10 cellular contexts compared by ENCODE assay signal in genomic region chr19:2087621-2088100, GRCh38. TPM values are rescaled to one million over a fixed set of nuclear protein-coding genes. Genes with fewer than 3 reads are reported as not detected.
DNase-seq lines count a peak whose midpoint lies in the region; ATAC-seq and TF ChIP-seq lines count a peak whose summit lies in the region.
"Had no signal": no experiment of that assay in that cellular context is flagged by ENCODE, and none has a peak within 500 bp of the region (broad histone marks: within the 10 kb centered on the region; RNA-seq: fewer than 3 reads in every experiment).

No MANE protein-coding gene starts in this region.

- H3K4me3 Mint-ChIP-seq in CD4-positive, alpha-beta memory T cell, result peak overlapping the region; percentile 48 to 86 (median 78)
- peak overlapping the region; percentile 72 for H3K4me3 Mint-ChIP-seq in T-helper 1 cell treated with Interleukin-12 subunit alpha and Interleukin-12 subunit beta and Interleukin-4 antibody, amounts not matched to agents 30 μg/mL and 1 μg/mL, for 36 hours
- H3K4me3 Mint-ChIP-seq: nephron had no signal

- intact Hi-C loops in CD4-positive, alpha-beta memory T cell (cut with micrococcal nuclease), result no loop called here

- peaks cover 45 to 73% (median 59%) of the 10 kb centered on the region in 4 donors for H3K4me1 Mint-ChIP-seq in CD4-positive, alpha-beta memory T cell
- peaks cover 56% of the 10 kb centered on the region for H3K4me1 Mint-ChIP-seq in T-helper 1 cell treated with Interleukin-12 subunit alpha and Interleukin-12 subunit beta and Interleukin-4 antibody, amounts not matched to agents 30 μg/mL and 1 μg/mL, for 36 hours (ENCODE audit: low read depth)

- H3K27ac ChIP-seq in CD4-positive, alpha-beta memory T cell (ENCODE audit: low read depth, low read length), result peak overlapping the region; percentile 54
- peak overlapping the region; percentile 69 to 81 for H3K27ac ChIP-seq in liver (ENCODE audit: low read depth in 1 of 2, low read length in 2 of 2)

- H3K9me3 ChIP-seq in CD4-positive, alpha-beta memory T cell (ENCODE audit: control insufficient read depth in 1 of 2, low read length in 2 of 2), result no peaks in the 10 kb centered on the region
- no peaks in the 10 kb centered on the region for H3K9me3 ChIP-seq in liver (ENCODE audit: control insufficient read depth in 4 of 4, low read length in 3 of 4)

- H3K9ac ChIP-seq in liver (ENCODE audit: low read depth in 1 of 2, low read length in 2 of 2), result no peak overlapping the region

- peak; percentile 47 for TF ChIP-seq POLR2A in GM19099 (IDR thresholded peaks at IDR 0.05; ENCODE audit: extremely low read depth, insufficient read length, low read depth)

- CTCF ChIA-PET in CD4-positive, alpha-beta memory T cell (lab: Charles Lee; ENCODE audit: partially characterized antibody), result interaction anchor here (1.4 to 2.2 kb wide), 3 partner anchors 10 to 68 kb away, joined by 4 to 8 read pairs (median 5); no protein-coding TSS in a partner anchor

- no peaks in the 10 kb centered on the region for H3K27me3 ChIP-seq in CD4-positive, alpha-beta memory T cell (ENCODE audit: insufficient read depth, low read length)
- no peaks in the 10 kb centered on the region for H3K27me3 ChIP-seq in liver (ENCODE audit: control insufficient read depth in 4 of 4, insufficient read depth in 4 of 4, low read length in 3 of 4)

- DNase-seq in CD4-positive, alpha-beta memory T cell, result peak in 4 of 5 donors; percentile 42 to 53 (median 50)
- DNase-seq in DMS53 (lab: John Stamatoyannopoulos, UW) (no peak), omental fat pad (ENCODE audit: low spot score) (no peak), SHP77 (lab: John Stamatoyannopoulos, UW) (no peak), NCI-H345 (lab: John Stamatoyannopoulos, UW) (no peak)
- DNase-seq: T1000 had no signal

- peaks cover 0 to 4% (median 0%) of the 10 kb centered on the region in 8 donors for H3K9me3 Mint-ChIP-seq in CD4-positive, alpha-beta memory T cell
- H3K9me3 Mint-ChIP-seq in T-helper 1 cell treated with Interleukin-12 subunit alpha and Interleukin-12 subunit beta and Interleukin-4 antibody, amounts not matched to agents 30 μg/mL and 1 μg/mL, for 36 hours, result no peaks in the 10 kb centered on the region
- H3K9me3 Mint-ChIP-seq: nephron had no signal

- peak overlapping the region in 1 of 2 donors; percentile 31 for H3K4me3 ChIP-seq in CD4-positive, alpha-beta memory T cell (ENCODE audit: low read length in 2 of 2)
- H3K4me3 ChIP-seq in liver (ENCODE audit: low read depth in 1 of 3, low read length in 3 of 3), result no peak overlapping the region

- H3K36me3 ChIP-seq in CD4-positive, alpha-beta memory T cell (ENCODE audit: insufficient read depth, low read length), result peaks cover 3% of the 10 kb centered on the region
- H3K36me3 ChIP-seq in liver (ENCODE audit: control insufficient read depth in 4 of 4, insufficient read depth in 3 of 4, low read depth in 1 of 4, low read length in 3 of 4), result no peaks in the 10 kb centered on the region

- peak overlapping the region; percentile 92 to 98 (median 96) for H3K27ac Mint-ChIP-seq in CD4-positive, alpha-beta memory T cell
- peak overlapping the region; percentile 90 for H3K27ac Mint-ChIP-seq in T-helper 1 cell treated with Interleukin-12 subunit alpha and Interleukin-12 subunit beta and Interleukin-4 antibody, amounts not matched to agents 30 μg/mL and 1 μg/mL, for 36 hours

- POLR2A ChIA-PET in CD4-positive, alpha-beta memory T cell (lab: Charles Lee; ENCODE audit: partially characterized antibody), result interaction anchor here (0.8 to 8.8 kb wide), 14 partner anchors 7 to 182 kb away, joined by 3 to 323 read pairs (median 4); partner anchors contain the start of genes IZUMO4 and MOB3A

- ATAC-seq in omental fat pad (ENCODE audit: low FRiP score), result no peak

- TF ChIP-seq RAD21 in liver (IDR thresholded peaks at IDR 0.05), result no peak

- H3K36me3 Mint-ChIP-seq in CD4-positive, alpha-beta memory T cell, result peaks cover 12 to 36% of the 10 kb centered on the region in 2 donors
- H3K36me3 Mint-ChIP-seq in T-helper 1 cell treated with Interleukin-12 subunit alpha and Interleukin-12 subunit beta and Interleukin-4 antibody, amounts not matched to agents 30 μg/mL and 1 μg/mL, for 36 hours (ENCODE audit: low read depth), result peaks cover 34% of the 10 kb centered on the region

- TF ChIP-seq CTCF in liver (IDR thresholded peaks at IDR 0.05; ENCODE audit: low read depth, low read length, missing input control) (no peak), omental fat pad (IDR thresholded peaks at IDR 0.05) (no peak)

- H3K4me1 ChIP-seq in CD4-positive, alpha-beta memory T cell (ENCODE audit: insufficient read depth, low read length), result peaks cover 70% of the 10 kb centered on the region
- H3K4me1 ChIP-seq in liver (ENCODE audit: control insufficient read depth in 4 of 4, insufficient read depth in 4 of 4, low read length in 3 of 4), result peaks cover 0 to 14% (median 6%) of the 10 kb centered on the region in 4 donors

- 79% methylated on average over 14 of the region's 14 CpGs for WGBS in liver

- peaks cover 0 to 2% of the 10 kb centered on the region in 2 donors for H3K27me3 Mint-ChIP-seq in CD4-positive, alpha-beta memory T cell
- H3K27me3 Mint-ChIP-seq in T-helper 1 cell treated with Interleukin-12 subunit alpha and Interleukin-12 subunit beta and Interleukin-4 antibody, amounts not matched to agents 30 μg/mL and 1 μg/mL, for 36 hours (ENCODE audit: low read depth), result peaks cover 4% of the 10 kb centered on the region

TF ChIP-seq in liver, 16 proteins besides CTCF, POLR2A, EP300 and RAD21:
- TF ChIP-seq TAF1 (conservative IDR thresholded peaks at IDR 0.05), result no peak
- TF ChIP-seq ATF3 (IDR thresholded peaks at IDR 0.05), result no peak
TF ChIP-seq in liver: peak in this region for 0.

RNA-seq across cellular contexts. Expression of gene MOB3A, which starts 8.5 kb away (rescaled TPM):
- 100 to 1,000 TPM; 130 to 135 TPM for total RNA-seq in CD4-positive, alpha-beta memory T cell
- 100 to 1,000 TPM in 1 of 2 donors, 10 to 100 TPM in 1; 29.6 to 114 TPM for polyA plus RNA-seq in CD4-positive, alpha-beta memory T cell
- total RNA-seq in liver (1 to 10 TPM; 7.9 to 8.7 TPM), omental fat pad (10 to 100 TPM; 29.7 to 51.7 (median 44.8) TPM)
- polyA plus RNA-seq in liver, result 1 to 10 TPM; 3.4 to 5.2 TPM

RNA-seq across cellular contexts. Expression of gene IZUMO4, which starts 9.1 kb away (rescaled TPM):
- total RNA-seq in CD4-positive, alpha-beta memory T cell, result 10 to 100 TPM; 18.6 to 22.1 TPM
- 1 to 10 TPM in 1 of 2 donors, under 1 TPM in 1; 0.84 to 1.2 TPM for polyA plus RNA-seq in CD4-positive, alpha-beta memory T cell
- total RNA-seq in liver (1 to 10 TPM; 1.2 TPM), omental fat pad (1 to 10 TPM; 3.7 to 5.5 (median 4.6) TPM)
- 1 to 10 TPM; 1.3 to 1.4 TPM for polyA plus RNA-seq in liver

RNA-seq across cellular contexts. Expression of gene MKNK2, which starts 36.6 kb away (rescaled TPM):
- 100 to 1,000 TPM; 194 to 195 TPM for total RNA-seq in CD4-positive, alpha-beta memory T cell
- polyA plus RNA-seq in CD4-positive, alpha-beta memory T cell, result 10 to 100 TPM; 24.1 to 63.9 TPM
- total RNA-seq in liver (100 to 1,000 TPM in 1 of 2 donors, 10 to 100 TPM in 1; 49.5 to 105 TPM), omental fat pad (100 to 1,000 TPM; 133 to 232 (median 178) TPM)
- polyA plus RNA-seq in liver, result 10 to 100 TPM; 24.7 to 43.3 TPM

Comparison
In these comparisons a context has a peak if more than half of its experiments do, and no peak if none do; other contexts are left out.
1. DNase-seq: peak in CD4-positive, alpha-beta memory T cell (4 of 5); none in DMS53 (single experiment), omental fat pad (single experiment), SHP77 (0 of 2) and NCI-H345 (single experiment).